8 cellular contexts compared by ENCODE assay signal in the genomic region with DNA sequence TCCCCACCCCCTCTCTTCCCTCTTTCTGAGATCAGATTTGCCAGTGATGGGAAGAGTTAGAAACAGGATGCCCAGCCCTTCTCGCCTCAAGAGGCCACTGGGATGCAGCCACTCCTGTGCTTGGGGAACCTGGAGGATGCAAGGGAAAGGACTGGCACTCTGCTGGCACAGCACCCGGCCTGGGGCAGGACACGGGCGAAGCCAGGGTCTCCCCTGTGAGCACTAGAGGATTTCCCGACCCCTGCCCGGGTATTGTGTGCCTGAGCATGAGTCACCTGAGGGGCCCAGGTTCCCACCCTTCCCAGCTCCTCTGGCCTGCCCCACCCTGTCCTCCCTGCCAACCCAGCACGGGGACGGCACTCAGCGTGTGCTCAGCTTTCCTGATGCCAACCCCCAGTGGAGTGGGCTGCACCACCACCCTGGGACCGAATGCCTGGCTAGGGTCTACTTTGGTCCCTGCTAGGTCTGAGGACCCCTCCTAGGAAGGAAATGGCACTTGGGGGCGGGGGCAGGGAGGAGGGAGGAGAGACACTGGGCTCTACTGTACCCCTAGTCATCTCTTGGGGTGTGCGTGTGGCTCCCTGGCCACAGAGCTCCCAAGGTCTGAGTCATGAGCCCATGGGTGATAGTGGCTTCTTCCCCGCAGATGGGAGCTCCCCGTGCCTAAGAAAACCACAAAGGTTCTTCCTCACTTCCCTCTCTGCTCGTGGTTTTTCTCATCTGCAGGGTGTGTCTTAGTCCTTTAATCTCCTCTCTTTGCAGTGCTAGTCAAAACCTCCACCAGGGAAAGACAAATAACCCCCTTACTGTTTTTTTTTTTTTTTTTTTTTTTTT.
DNase-seq lines count a peak whose midpoint lies in the region; ATAC-seq and TF ChIP-seq lines count a peak whose summit lies in the region.

No MANE protein-coding gene starts in this region.

- DNase-seq in T-helper 1 cell = peak; percentile 64 to 94 (median 75)
- DNase-seq in adipocyte (ENCODE audit: low read depth) = peak; percentile 86
- peak; percentile 78 for DNase-seq in islet precursor cell
- DNase-seq in stimulated activated CD4-positive, alpha-beta T cell treated with anti-CD3 and anti-CD28 coated beads, TNF-alpha, amount 100 ng/mL, for 4 hours (ENCODE audit: low read depth in 3 of 3) = peak in 2 of 3 experiments; percentile 55 to 63
- no peak for DNase-seq in KG1 (lab: John Stamatoyannopoulos, UW)
- no peak for DNase-seq in NCI-H82 (lab: John Stamatoyannopoulos, UW)

- no peaks in the 10 kb centered on the region for H3K9me3 ChIP-seq in adipocyte (ENCODE audit: control insufficient read depth, low read length)

- peaks cover 85% of the 10 kb centered on the region for H3K4me1 ChIP-seq in adipocyte (ENCODE audit: control insufficient read depth, insufficient read depth, low read length)

- H3K4me3 ChIP-seq in adipocyte (ENCODE audit: low read length) = peak overlapping the region; percentile 74

- H3K27me3 ChIP-seq in adipocyte (replicated peaks; ENCODE audit: control insufficient read depth, insufficient read depth, low read length) = no peaks in the 10 kb centered on the region

- peaks cover 23% of the 10 kb centered on the region for H3K36me3 ChIP-seq in adipocyte (ENCODE audit: control insufficient read depth, insufficient read depth, low read length, severe bottlenecking)

- TF ChIP-seq POLR2A in GM18505 (IDR thresholded peaks at IDR 0.05; ENCODE audit: borderline replicate concordance, extremely low read depth, insufficient read depth, insufficient read length) = no peak

- H3K9ac ChIP-seq in adipocyte (ENCODE audit: low read length) = peak overlapping the region; percentile 100

- ATAC-seq in GM18505 (IDR thresholded peaks at IDR 0.05; ENCODE audit: unreplicated experiment) (peak; percentile 34), HG03280 (IDR thresholded peaks at IDR 0.05; ENCODE audit: unreplicated experiment) (peak; percentile 46)

Comparison
In these comparisons a context has a peak if more than half of its experiments do, and no peak if none do; other contexts are left out.
1. DNase-seq: peak in T-helper 1 cell (5 of 5), adipocyte (single experiment), islet precursor cell (single experiment) and stimulated activated CD4-positive, alpha-beta T cell treated with anti-CD3 and anti-CD28 coated beads, TNF-alpha, amount 100 ng/mL, for 4 hours (2 of 3); none in KG1 (single experiment) and NCI-H82 (single experiment).